1 cellular context compared by ENCODE assay signal in the genomic region with DNA sequence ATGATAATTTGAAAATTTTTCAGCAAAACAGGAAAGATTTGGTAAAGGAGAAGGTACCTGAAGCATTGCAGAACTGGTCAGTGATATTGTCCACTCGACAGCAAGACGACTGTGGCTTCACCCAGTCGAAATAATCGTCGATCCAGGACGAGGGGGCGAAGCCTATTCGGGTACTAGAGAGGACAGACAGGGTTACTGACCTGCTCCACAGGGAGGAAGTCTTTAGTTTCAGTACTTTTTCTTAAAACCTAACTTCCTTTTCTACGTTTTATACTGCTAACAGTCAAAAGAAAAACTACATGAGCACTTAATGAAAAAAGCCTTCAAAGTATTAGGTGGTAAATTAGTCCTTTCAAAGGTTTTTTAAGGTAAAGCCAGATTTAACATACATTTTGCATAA.
TF ChIP-seq lines count a peak whose summit lies in the region.

No MANE protein-coding gene starts in this region.

TF ChIP-seq in GM12878, 131 proteins besides CTCF, POLR2A, EP300 and RAD21:
- TF ChIP-seq SPI1 (IDR thresholded peaks at IDR 0.05; ENCODE audit: borderline replicate concordance, insufficient read depth, low read depth, low read length), result peak; percentile 48; the same call in 1 of the 2 replicates
- TF ChIP-seq, protein P1, sequence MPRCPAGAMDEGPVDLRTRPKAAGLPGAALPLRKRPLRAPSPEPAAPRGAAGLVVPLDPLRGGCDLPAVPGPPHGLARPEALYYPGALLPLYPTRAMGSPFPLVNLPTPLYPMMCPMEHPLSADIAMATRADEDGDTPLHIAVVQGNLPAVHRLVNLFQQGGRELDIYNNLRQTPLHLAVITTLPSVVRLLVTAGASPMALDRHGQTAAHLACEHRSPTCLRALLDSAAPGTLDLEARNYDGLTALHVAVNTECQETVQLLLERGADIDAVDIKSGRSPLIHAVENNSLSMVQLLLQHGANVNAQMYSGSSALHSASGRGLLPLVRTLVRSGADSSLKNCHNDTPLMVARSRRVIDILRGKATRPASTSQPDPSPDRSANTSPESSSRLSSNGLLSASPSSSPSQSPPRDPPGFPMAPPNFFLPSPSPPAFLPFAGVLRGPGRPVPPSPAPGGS (IDR thresholded peaks at IDR 0.05; ENCODE audit: borderline replicate concordance, insufficient read depth, low read depth, low read length, poor library complexity, severe bottlenecking), result no peak
